ENCODE assay signal across 27 cellular contexts in genomic region chr22:47484960-47485571, GRCh38.
DNase-seq lines count a peak whose midpoint lies in the region; ATAC-seq and TF ChIP-seq lines count a peak whose summit lies in the region.
"Had no signal": no experiment of that assay in that cellular context is flagged by ENCODE, and none has a peak within 500 bp of the region (broad histone marks: within the 10 kb centered on the region; RNA-seq: fewer than 3 reads in every experiment).

No MANE protein-coding gene starts in this region.

- CTCF ChIA-PET in CD4-positive, alpha-beta memory T cell (lab: Charles Lee; ENCODE audit: partially characterized antibody): no interaction called here

- H3K4me1 Mint-ChIP-seq in CD4-positive, alpha-beta memory T cell: peaks cover 0 to 14% (median 2%) of the 10 kb centered on the region in 4 donors
- H3K4me1 Mint-ChIP-seq: activated naive CD4-positive, alpha-beta T cell treated with anti-CD3 and anti-CD28 coated beads, Interleukin-2, amount 50 U/mL, for 24 hours; B cell; GM23338; memory B cell; nephron progenitor cell had no signal

- intact Hi-C loops in CD4-positive, alpha-beta memory T cell (cut with micrococcal nuclease): no loop called here

- H3K36me3 Mint-ChIP-seq in CD4-positive, alpha-beta memory T cell: no peaks in the 10 kb centered on the region
- H3K36me3 Mint-ChIP-seq: activated naive CD4-positive, alpha-beta T cell treated with anti-CD3 and anti-CD28 coated beads, Interleukin-2, amount 50 U/mL, for 24 hours; IgD-negative memory B cell; memory B cell had no signal

- no peaks in the 10 kb centered on the region for H3K36me3 ChIP-seq in CD4-positive, alpha-beta memory T cell (ENCODE audit: insufficient read depth, low read length)
- no peaks in the 10 kb centered on the region for H3K36me3 ChIP-seq in effector memory CD4-positive, alpha-beta T cell (ENCODE audit: control insufficient read depth, insufficient read depth, low read length)
- H3K36me3 ChIP-seq: breast epithelium had no signal

- peaks cover 0 to 5% (median 0%) of the 10 kb centered on the region in 8 donors for H3K9me3 Mint-ChIP-seq in CD4-positive, alpha-beta memory T cell
- H3K9me3 Mint-ChIP-seq: activated naive CD4-positive, alpha-beta T cell treated with anti-CD3 and anti-CD28 coated beads, Interleukin-2, amount 50 U/mL, for 24 hours; activated T-helper 2 cell treated with anti-CD3 and anti-CD28 coated beads, Interferon-gamma antibody, Interleukin-2, Interleukin-4, amounts not matched to agents 10 μg/mL and 5 μg/mL and 100 μg/mL, durations not matched to agents 14 hours and 24 hours and 36 hours had no signal

- no peaks in the 10 kb centered on the region for H3K27me3 ChIP-seq in CD4-positive, alpha-beta memory T cell (ENCODE audit: insufficient read depth, low read length)
- H3K27me3 ChIP-seq in effector memory CD4-positive, alpha-beta T cell (replicated peaks; ENCODE audit: control insufficient read depth, insufficient read depth, low read length, poor library complexity, severe bottlenecking): no peaks in the 10 kb centered on the region
- H3K27me3 ChIP-seq: breast epithelium had no signal

- peaks cover 4 to 8% of the 10 kb centered on the region in 2 donors for H3K27me3 Mint-ChIP-seq in CD4-positive, alpha-beta memory T cell

- H3K27ac Mint-ChIP-seq in CD4-positive, alpha-beta memory T cell: peak overlapping the region in 4 of 7 donors; percentile 35 to 82 (median 55)
- H3K27ac Mint-ChIP-seq: activated naive CD4-positive, alpha-beta T cell treated with anti-CD3 and anti-CD28 coated beads, Interleukin-2, amount 50 U/mL, for 24 hours; activated T-helper 2 cell treated with anti-CD3 and anti-CD28 coated beads, Interferon-gamma antibody, Interleukin-2, Interleukin-4, amounts not matched to agents 10 μg/mL and 5 μg/mL and 100 μg/mL, durations not matched to agents 14 hours and 24 hours and 36 hours; B cell; GM23338; IgD-negative memory B cell; memory B cell; nephron progenitor cell had no signal

- TF ChIP-seq CTCF in GM13977 (IDR thresholded peaks at IDR 0.05; ENCODE audit: extremely low read depth, insufficient read depth, missing control alignments): no peak

- DNase-seq in CD4-positive, alpha-beta memory T cell: no peak
- peak; percentile 86 for DNase-seq in DMS79 (lab: John Stamatoyannopoulos, UW)
- DNase-seq in NCI-H510A (lab: John Stamatoyannopoulos, UW): peak; percentile 32
- no peak for DNase-seq in effector memory CD4-positive, alpha-beta T cell
- no peak for DNase-seq in GM13977 (ENCODE audit: low spot score)
- DNase-seq: ACHN; activated CD4-positive, alpha-beta T cell treated with anti-CD3 and anti-CD28 coated beads, Interleukin-2, amount 50 U/mL, for 48 hours; activated CD4-positive, CD25-positive, alpha-beta regulatory T cell; anterior cingulate cortex; GF-D8; hippocampal formation; NCI-H1694 treated with DMSO at 0.1 percent for 48 hours; NCI-H69; nephron progenitor cell; stimulated activated CD4-positive, alpha-beta T cell treated with anti-CD3 and anti-CD28 coated beads, Interleukin-4, amount 100 ng/mL, for 24 hours; T-helper 1 cell; trophoblast cell had no signal

- peak overlapping the region in 7 of 8 donors; percentile 37 to 88 (median 65) for H3K4me3 Mint-ChIP-seq in CD4-positive, alpha-beta memory T cell
- H3K4me3 Mint-ChIP-seq: activated naive CD4-positive, alpha-beta T cell treated with anti-CD3 and anti-CD28 coated beads, Interleukin-2, amount 50 U/mL, for 24 hours; B cell; GM23338; memory B cell; nephron progenitor cell had no signal

- ATAC-seq in HG03469 (IDR thresholded peaks at IDR 0.05; ENCODE audit: unreplicated experiment): no peak
- no peak for ATAC-seq in HG02852 (IDR thresholded peaks at IDR 0.05; ENCODE audit: unreplicated experiment)
- no peak for ATAC-seq in GM19452 (IDR thresholded peaks at IDR 0.05; ENCODE audit: unreplicated experiment)
- ATAC-seq: GM23338 had no signal

- in situ Hi-C loops in GM13977 (cut with MboI; ENCODE audit: low pct_unique_long_range_greater_than_20kb, low sequenced_read_pairs, unreplicated experiment): no loop called here

- no peaks in the 10 kb centered on the region for H3K9me3 ChIP-seq in CD4-positive, alpha-beta memory T cell (ENCODE audit: control insufficient read depth in 1 of 2, low read length in 2 of 2)
- H3K9me3 ChIP-seq in effector memory CD4-positive, alpha-beta T cell (ENCODE audit: control insufficient read depth, low read length): no peaks in the 10 kb centered on the region
- H3K9me3 ChIP-seq: breast epithelium had no signal

- no peak overlapping the region for H3K4me3 ChIP-seq in CD4-positive, alpha-beta memory T cell (ENCODE audit: low read length in 2 of 2)
- H3K4me3 ChIP-seq in effector memory CD4-positive, alpha-beta T cell (ENCODE audit: insufficient read depth, low read depth, low read length, poor library complexity, severe bottlenecking): no peak overlapping the region
- H3K4me3 ChIP-seq: breast epithelium, GM23338 had no signal

- no peak overlapping the region for H3K27ac ChIP-seq in CD4-positive, alpha-beta memory T cell (ENCODE audit: low read depth, low read length)
- peak overlapping the region; percentile 11 for H3K27ac ChIP-seq in effector memory CD4-positive, alpha-beta T cell (ENCODE audit: insufficient read depth, low read length, poor library complexity, severe bottlenecking)
- H3K27ac ChIP-seq: breast epithelium had no signal

- no peaks in the 10 kb centered on the region for H3K4me1 ChIP-seq in CD4-positive, alpha-beta memory T cell (ENCODE audit: insufficient read depth, low read length)
- H3K4me1 ChIP-seq in effector memory CD4-positive, alpha-beta T cell (ENCODE audit: control insufficient read depth, insufficient read depth, low read length, poor library complexity, severe bottlenecking): no peaks in the 10 kb centered on the region
- H3K4me1 ChIP-seq: breast epithelium had no signal

- POLR2A ChIA-PET in CD4-positive, alpha-beta memory T cell (lab: Charles Lee; ENCODE audit: partially characterized antibody): no interaction called here

Comparison
In these comparisons a context has a peak if more than half of its experiments do, and no peak if none do; other contexts are left out.
1. DNase-seq: peak in DMS79 (single experiment) and NCI-H510A (single experiment); none in CD4-positive, alpha-beta memory T cell (0 of 5), effector memory CD4-positive, alpha-beta T cell (0 of 3) and GM13977 (single experiment).